ENCODE assay signal across 19 cellular contexts in genomic region chr3:14524920-14525660, GRCh38. TPM values are rescaled to one million over a fixed set of nuclear protein-coding genes. Genes with fewer than 3 reads are reported as not detected.
DNase-seq lines count a peak whose midpoint lies in the region; ATAC-seq and TF ChIP-seq lines count a peak whose summit lies in the region.
"Had no signal": no experiment of that assay in that cellular context is flagged by ENCODE, and none has a peak within 500 bp of the region (broad histone marks: within the 10 kb centered on the region; RNA-seq: fewer than 3 reads in every experiment).

No MANE protein-coding gene starts in this region.

- TF ChIP-seq CTCF in heart left ventricle (IDR thresholded peaks at IDR 0.05) (no peak), nephron (IDR thresholded peaks at IDR 0.05; ENCODE audit: unreplicated experiment in 3 of 3) (no peak), upper lobe of right lung (IDR thresholded peaks at IDR 0.05) (no peak), colonic mucosa (IDR thresholded peaks at IDR 0.05) (no peak)

- H3K27me3 ChIP-seq in heart left ventricle (no peaks in the 10 kb centered on the region), upper lobe of right lung (no peaks in the 10 kb centered on the region), colonic mucosa (no peaks in the 10 kb centered on the region)

- TF ChIP-seq POLR2A in heart left ventricle (IDR thresholded peaks at IDR 0.05): no peak

- DNase-seq in Right ventricle myocardium superior: peak; percentile 15
- no peak for DNase-seq in left ventricle myocardium superior
- DNase-seq in heart left ventricle: peak in 3 of 5 donors; percentile 15 to 50 (median 15)
- DNase-seq in upper lobe of right lung: peak; percentile 46
- no peak for DNase-seq in RPMI8226
- DNase-seq in dedifferentiated amniotic fluid mesenchymal stem cell (ENCODE audit: extremely low spot score): no peak
- no peak for DNase-seq in colonic mucosa
- DNase-seq: ACHN; activated CD4-positive, alpha-beta T cell treated with anti-CD3 and anti-CD28 coated beads for 1 hour; DMS153; hypothalamus; MM.1S; NCI-H1930; NCI-H510A treated with DMSO at 0.1 percent for 48 hours; SIG-M5; stimulated activated naive CD4-positive, alpha-beta T cell treated with Interleukin-2 at 50 U/mL for 16 hours had no signal

- WGBS in heart left ventricle, 4 donors: 76 to 90% (median 84%) methylated on average over 6 to 9 of the region's 9 CpGs

- no peaks in the 10 kb centered on the region for H3K36me3 Mint-ChIP-seq in nephron (ENCODE audit: low read depth)

- H3K27ac ChIP-seq in heart left ventricle (peak overlapping the region; percentile 67 to 96 (median 90)), upper lobe of right lung (no peak overlapping the region), colonic mucosa (no peak overlapping the region)

- peaks cover under 1% of the 10 kb centered on the region for H3K9me3 Mint-ChIP-seq in nephron
- H3K9me3 Mint-ChIP-seq: T-helper 2 cell treated with Interferon-gamma antibody and Interleukin-4, amounts not matched to agents 5 μg/mL and 100 μg/mL, for 36 hours had no signal

- H3K4me3 Mint-ChIP-seq in nephron: peak overlapping the region in 2 of 3 experiments; percentile 16 to 29
- H3K4me3 Mint-ChIP-seq: T-helper 2 cell treated with Interferon-gamma antibody and Interleukin-4, amounts not matched to agents 5 μg/mL and 100 μg/mL, for 36 hours had no signal

- peaks cover 10% of the 10 kb centered on the region for H3K27me3 Mint-ChIP-seq in nephron (ENCODE audit: low read depth)

- H3K4me3 ChIP-seq in heart left ventricle (peak overlapping the region in 7 of 12 donors; percentile 7 to 48 (median 17)), upper lobe of right lung (no peak overlapping the region), colonic mucosa (no peak overlapping the region)

- peaks cover 42% of the 10 kb centered on the region for H3K4me1 Mint-ChIP-seq in nephron

- peaks cover 0 to 6% (median 0%) of the 10 kb centered on the region in 9 donors for H3K36me3 ChIP-seq in heart left ventricle
- H3K36me3 ChIP-seq in upper lobe of right lung: no peaks in the 10 kb centered on the region
- H3K36me3 ChIP-seq in colonic mucosa: no peaks in the 10 kb centered on the region

- ATAC-seq in Right ventricle myocardium superior (ENCODE audit: poor library complexity) (no peak), left ventricle myocardium superior (no peak), heart left ventricle (no peak), upper lobe of right lung (no peak)

- peaks cover 0 to 8% (median 0%) of the 10 kb centered on the region in 12 donors for H3K9me3 ChIP-seq in heart left ventricle
- H3K9me3 ChIP-seq in upper lobe of right lung: no peaks in the 10 kb centered on the region
- H3K9me3 ChIP-seq in colonic mucosa: no peaks in the 10 kb centered on the region

- H3K9ac ChIP-seq in colonic mucosa (ENCODE audit: low read depth in 2 of 2, low read length in 2 of 2): peak overlapping the region in 1 of 2 donors; percentile 19

- H3K4me1 ChIP-seq in heart left ventricle: peaks cover 0 to 70% (median 46%) of the 10 kb centered on the region in 12 donors
- no peaks in the 10 kb centered on the region for H3K4me1 ChIP-seq in upper lobe of right lung
- no peaks in the 10 kb centered on the region for H3K4me1 ChIP-seq in colonic mucosa

- no peak overlapping the region for H3K27ac Mint-ChIP-seq in nephron
- H3K27ac Mint-ChIP-seq: T-helper 2 cell treated with Interferon-gamma antibody and Interleukin-4, amounts not matched to agents 5 μg/mL and 100 μg/mL, for 36 hours had no signal

- intact Hi-C loops in Right ventricle myocardium superior (cut with DNase I) (no loop called here), left ventricle myocardium superior (cut with micrococcal nuclease) (no loop called here), heart left ventricle (cut with DNase I) (loop anchor here in 1 of 10 donors (2.0 kb wide), 1 partner anchor 14 kb away; no protein-coding TSS in a partner anchor), upper lobe of right lung (cut with DNase I) (no loop called here), colonic mucosa (cut with DNase I) (no loop called here)

RNA-seq across cellular contexts. Expression of gene GRIP2, which starts 15.1 kb away (rescaled TPM):
- total RNA-seq in Right ventricle myocardium superior (40.1 TPM), left ventricle myocardium superior (37.0 TPM), heart left ventricle (10 to 100 TPM in 8 of 9 donors, 1 to 10 TPM in 1; 5.8 to 56.7 (median 28.7) TPM), upper lobe of right lung (0.52 TPM), colonic mucosa (under 1 TPM; 0.47 to 0.53 TPM)
- 10 to 100 TPM in 1 of 2 donors, 1 to 10 TPM in 1; 6.3 to 42.6 TPM for polyA plus RNA-seq in heart left ventricle
- total RNA-seq: dermis microvascular lymphatic vessel endothelial cell had no signal

Comparison
In these comparisons a context has a peak if more than half of its experiments do, and no peak if none do; other contexts are left out.
1. DNase-seq: peak in Right ventricle myocardium superior (single experiment), heart left ventricle (3 of 5) and upper lobe of right lung (single experiment); none in left ventricle myocardium superior (single experiment), RPMI8226 (single experiment), dedifferentiated amniotic fluid mesenchymal stem cell (single experiment) and colonic mucosa (single experiment).
2. H3K27ac ChIP-seq: peak in heart left ventricle (12 of 12); none in upper lobe of right lung (single experiment) and colonic mucosa (single experiment).
3. H3K4me3 ChIP-seq: peak in heart left ventricle (7 of 12); none in upper lobe of right lung (single experiment) and colonic mucosa (single experiment).